In the genomic region with DNA sequence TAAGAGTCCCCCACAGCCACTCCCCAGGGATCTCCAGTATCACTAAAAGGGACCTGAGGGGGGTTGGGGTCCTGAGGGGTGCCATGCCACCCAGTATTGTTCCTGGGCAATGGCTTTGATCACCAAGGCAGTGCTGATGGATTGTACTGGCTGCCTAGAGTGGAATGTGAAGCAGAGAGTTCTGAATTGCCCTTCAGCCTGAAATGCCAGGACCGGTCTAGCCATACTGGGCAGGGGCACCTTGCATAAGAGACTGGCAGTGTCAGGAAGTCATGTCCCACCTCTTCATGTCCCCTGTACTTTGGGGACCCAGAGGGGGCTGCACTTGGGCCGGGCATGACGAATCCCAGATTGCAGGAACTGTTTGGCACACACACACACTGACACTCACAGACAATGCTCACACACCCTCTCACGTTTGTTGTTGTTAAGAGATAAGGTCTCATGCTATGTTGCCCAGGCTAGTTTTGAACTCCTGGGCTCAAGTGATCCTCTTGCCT, we compare ENCODE assay signal across 1 cellular context.
TF ChIP-seq lines count a peak whose summit lies in the region.

No MANE protein-coding gene starts in this region.

TF ChIP-seq in HepG2, 621 proteins besides CTCF, POLR2A, EP300 and RAD21:
- no peak for TF ChIP-seq SOX6 (IDR thresholded peaks at IDR 0.05)
- TF ChIP-seq SOX6 (CRISPR knock-in tag; IDR thresholded peaks at IDR 0.05): 0 out of 2 replicates have a peak, but pooled peaks have one; percentile 3
- TF ChIP-seq ZMYM3 (CRISPR knock-in tag; IDR thresholded peaks at IDR 0.05): no peak
- TF ChIP-seq ZNF329 (CRISPR knock-in tag; IDR thresholded peaks at IDR 0.05; ENCODE audit: low read depth): no peak
- TF ChIP-seq ZNF564 (CRISPR knock-in tag; IDR thresholded peaks at IDR 0.05): no peak
TF ChIP-seq in HepG2: peak in this region for 1.
